ENCODE assay signal across 8 cellular contexts in genomic region chr10:27745380-27745718, GRCh38. TPM values are rescaled to one million over a fixed set of nuclear protein-coding genes. Genes with fewer than 3 reads are reported as not detected.
DNase-seq lines count a peak whose midpoint lies in the region; ATAC-seq and TF ChIP-seq lines count a peak whose summit lies in the region.

No MANE protein-coding gene starts in this region.

- no peak for TF ChIP-seq EP300 in tibial nerve (IDR thresholded peaks at IDR 0.05)

- peak overlapping the region; percentile 27 for H3K4me3 ChIP-seq in brain microvascular endothelial cell (ENCODE audit: low read depth, low read length)
- H3K4me3 ChIP-seq in tibial nerve, result peak overlapping the region; percentile 27 to 58 (median 44)

- no peak for TF ChIP-seq POLR2A in tibial nerve (IDR thresholded peaks at IDR 0.05)

- H3K9me3 ChIP-seq in tibial nerve, result no peaks in the 10 kb centered on the region

- H3K4me1 ChIP-seq in tibial nerve, result peaks cover 0 to 58% (median 28%) of the 10 kb centered on the region in 4 donors

- H3K9me3 Mint-ChIP-seq in activated naive CD4-positive, alpha-beta T cell treated with anti-CD3 and anti-CD28 coated beads for 36 hours, result no peaks in the 10 kb centered on the region
- no peaks in the 10 kb centered on the region for H3K9me3 Mint-ChIP-seq in mesothelial cell of epicardium

- TF ChIP-seq CTCF in brain microvascular endothelial cell (IDR thresholded peaks at IDR 0.05; ENCODE audit: low read depth, low read length, missing control alignments), result no peak
- TF ChIP-seq CTCF in mesothelial cell of epicardium (IDR thresholded peaks at IDR 0.05; ENCODE audit: unreplicated experiment), result no peak
- TF ChIP-seq CTCF in tibial nerve (IDR thresholded peaks at IDR 0.05), result no peak

- WGBS in tibial nerve, 2 donors, result 2 to 3% methylated on average over 12 to 32 of the region's 32 CpGs

- H3K36me3 ChIP-seq in brain microvascular endothelial cell (replicated peaks) (no peaks in the 10 kb centered on the region), tibial nerve (no peaks in the 10 kb centered on the region)

- H3K27ac Mint-ChIP-seq in activated naive CD4-positive, alpha-beta T cell treated with anti-CD3 and anti-CD28 coated beads for 36 hours, result no peak overlapping the region
- H3K27ac Mint-ChIP-seq in mesothelial cell of epicardium, result no peak overlapping the region

- no peaks in the 10 kb centered on the region for H3K36me3 Mint-ChIP-seq in activated naive CD4-positive, alpha-beta T cell treated with anti-CD3 and anti-CD28 coated beads for 36 hours (ENCODE audit: low read depth)
- no peaks in the 10 kb centered on the region for H3K36me3 Mint-ChIP-seq in mesothelial cell of epicardium

- peak overlapping the region; percentile 68 for H3K4me3 Mint-ChIP-seq in activated naive CD4-positive, alpha-beta T cell treated with anti-CD3 and anti-CD28 coated beads for 36 hours
- H3K4me3 Mint-ChIP-seq in mesothelial cell of epicardium, result peak overlapping the region; percentile 68

- DNase-seq in activated naive CD4-positive, alpha-beta T cell treated with anti-CD3 and anti-CD28 coated beads for 36 hours, result peak; percentile 8
- DNase-seq in activated naive CD4-positive, alpha-beta T cell treated with Interleukin-2 at 50 U/mL for 16 hours, result no peak
- no peak for DNase-seq in brain microvascular endothelial cell
- no peak for DNase-seq in mesothelial cell of epicardium (ENCODE audit: low spot score in 2 of 2, unreplicated experiment in 2 of 2)
- no peak for DNase-seq in tibial nerve (ENCODE audit: low spot score in 2 of 2)
- no peak for DNase-seq in SK-N-DZ (ENCODE audit: low spot score)
- DNase-seq in amygdala (lab: John Stamatoyannopoulos, UW), result no peak

- in situ Hi-C loops in brain microvascular endothelial cell (cut with HindIII; ENCODE audit: low pct_ligation_motif_present, low sequenced_read_pairs), result no loop called here

- intact Hi-C loops in activated naive CD4-positive, alpha-beta T cell treated with anti-CD3 and anti-CD28 coated beads for 36 hours (cut with micrococcal nuclease), result loop anchor here (5.0 kb wide), 1 partner anchor 252 kb away; the partner anchor contains the start of gene ODAD2

- peaks cover 61% of the 10 kb centered on the region for H3K27me3 ChIP-seq in brain microvascular endothelial cell (replicated peaks)
- peaks cover 0 to 96% of the 10 kb centered on the region in 2 donors for H3K27me3 ChIP-seq in tibial nerve

- H3K4me1 Mint-ChIP-seq in activated naive CD4-positive, alpha-beta T cell treated with anti-CD3 and anti-CD28 coated beads for 36 hours (ENCODE audit: low read depth), result peaks cover 31% of the 10 kb centered on the region
- H3K4me1 Mint-ChIP-seq in mesothelial cell of epicardium, result peaks cover 28% of the 10 kb centered on the region

- no peak overlapping the region for H3K27ac ChIP-seq in brain microvascular endothelial cell
- no peak overlapping the region for H3K27ac ChIP-seq in tibial nerve

- CTCF ChIA-PET in activated naive CD4-positive, alpha-beta T cell treated with anti-CD3 and anti-CD28 coated beads for 36 hours (lab: Charles Lee), result interaction anchor here (1.3 kb wide), 1 partner anchor 497 kb away, joined by 3 read pairs; no protein-coding TSS in a partner anchor

- ATAC-seq in GM18519 (IDR thresholded peaks at IDR 0.05; ENCODE audit: low FRiP score, unreplicated experiment), result no peak

- peaks cover 54% of the 10 kb centered on the region for H3K27me3 Mint-ChIP-seq in activated naive CD4-positive, alpha-beta T cell treated with anti-CD3 and anti-CD28 coated beads for 36 hours (ENCODE audit: low read depth)
- H3K27me3 Mint-ChIP-seq in mesothelial cell of epicardium (ENCODE audit: low read depth), result peaks cover 93% of the 10 kb centered on the region

RNA-seq across cellular contexts. Expression of gene MKX, which starts 0.3 kb away (rescaled TPM):
- total RNA-seq in activated naive CD4-positive, alpha-beta T cell treated with anti-CD3 and anti-CD28 coated beads for 36 hours, result under 1 TPM; 0.15 to 0.38 TPM
- total RNA-seq in mesothelial cell of epicardium (not detected in 3 replicates), tibial nerve (1 to 10 TPM in 2 of 4 donors, under 1 TPM in 2; 0.63 to 1.2 (median 1.0) TPM)
- polyA plus RNA-seq in SK-N-DZ (2014; cell fraction: cytosol; rRNA removed), result not detected in 2 replicates
- polyA plus RNA-seq in SK-N-DZ (2014; cell fraction: nucleus; rRNA removed), result not detected in 2 replicates
